ENCODE assay signal across 15 cellular contexts in the genomic region with DNA sequence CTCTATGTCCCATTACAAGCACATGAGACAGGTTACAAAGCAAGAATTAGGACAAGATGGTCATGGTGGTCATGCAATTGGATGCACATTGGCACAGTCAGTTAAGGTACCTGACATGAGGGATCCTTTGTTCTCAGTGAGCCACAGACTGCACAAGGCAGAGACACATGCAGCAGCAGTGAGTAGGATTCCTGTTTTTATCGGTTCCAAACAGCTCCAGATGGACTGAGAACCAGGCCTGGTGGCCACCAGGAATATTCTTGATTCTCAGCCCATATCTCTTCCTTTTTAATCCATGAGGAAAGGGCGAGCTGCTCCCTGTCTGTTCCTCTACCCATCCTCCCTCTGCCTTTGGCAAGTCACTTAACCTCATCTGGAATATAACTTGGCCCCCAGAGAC.
"Had no signal": no experiment of that assay in that cellular context is flagged by ENCODE, and none has a peak within 500 bp of the region (broad histone marks: within the 10 kb centered on the region; RNA-seq: fewer than 3 reads in every experiment).

No MANE protein-coding gene starts in this region.

- H3K27ac ChIP-seq: breast epithelium, heart left ventricle, thyroid gland had no signal

- H3K36me3 ChIP-seq: breast epithelium, heart left ventricle, thyroid gland had no signal

- DNase-seq: activated CD4-positive, alpha-beta T cell treated with anti-CD3 and anti-CD28 coated beads, Interleukin-2, amount 10 ng/mL, durations not matched to agents 7 days and 5 days; activated CD8-positive, alpha-beta memory T cell treated with anti-CD3 and anti-CD28 coated beads, Interleukin-2, amount 50 U/mL, for 4 hours; activated naive CD4-positive, alpha-beta T cell treated with anti-CD3 and anti-CD28 coated beads for 36 hours; activated naive CD8-positive, alpha-beta T cell treated with anti-CD3 and anti-CD28 coated beads, Interleukin-2, amount 50 U/mL, for 24 hours; activated T-cell treated with anti-CD3 and anti-CD28 coated beads, Interleukin-2, amount 50 U/mL, for 4 hours; dermis blood vessel endothelial cell; effector memory CD8-positive, alpha-beta T cell; heart left ventricle; kidney; nephron progenitor cell; stimulated activated naive B cell treated with anti-CD40 and anti-IgM and Interleukin-4, amounts not matched to agents 10 μg/mL and 1 μg/mL and 100 μg/mL, for 72 hours; T1000; thyroid gland had no signal

- FAIRE-seq: kidney had no signal

- H3K9me3 ChIP-seq: breast epithelium, heart left ventricle, thyroid gland had no signal

- H3K4me3 ChIP-seq: breast epithelium, heart left ventricle, lung, thyroid gland had no signal

- H3K4me1 ChIP-seq: breast epithelium, thyroid gland had no signal

- H3K27me3 ChIP-seq: breast epithelium, heart left ventricle, thyroid gland had no signal
